Comparison of ENCODE assay signal across 8 cellular contexts in the genomic region with DNA sequence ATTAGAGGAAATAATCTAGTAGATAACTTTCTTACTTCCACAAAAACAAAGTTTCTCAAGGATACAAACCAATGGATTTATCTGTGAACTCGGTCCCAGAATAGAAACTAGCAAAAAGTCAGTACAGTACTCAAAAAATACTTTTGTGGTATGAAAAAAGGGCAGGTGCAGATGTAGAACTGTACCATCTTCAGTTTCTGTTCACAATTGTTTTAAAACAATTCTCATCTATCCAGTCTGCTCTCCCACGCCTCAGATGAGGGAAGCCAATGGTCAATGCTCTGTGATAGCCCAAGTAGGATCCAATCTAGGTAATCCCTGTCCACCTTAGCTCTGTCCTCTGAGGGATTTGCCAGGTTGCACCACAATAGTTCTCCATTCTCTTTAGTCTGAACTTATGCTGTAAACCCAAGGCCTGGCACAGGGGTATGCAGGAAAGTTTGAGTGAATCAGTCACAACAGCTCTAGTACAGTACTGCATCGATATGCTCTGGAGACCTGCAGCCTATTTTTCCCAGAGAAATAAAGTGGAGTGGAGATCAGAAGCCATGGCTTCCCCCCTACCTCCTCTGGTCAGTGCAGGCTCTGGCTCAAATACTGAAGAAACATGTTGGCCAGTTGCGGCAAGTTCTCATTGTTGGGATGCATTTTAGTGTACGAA. TPM values are rescaled to one million over a fixed set of nuclear protein-coding genes. Genes with fewer than 3 reads are reported as not detected.
DNase-seq lines count a peak whose midpoint lies in the region; ATAC-seq and TF ChIP-seq lines count a peak whose summit lies in the region.

No MANE protein-coding gene starts in this region.

- no peaks in the 10 kb centered on the region for H3K9me3 ChIP-seq in DOHH2 (ENCODE audit: control insufficient read depth, insufficient read depth, low read length)
- H3K9me3 ChIP-seq in HEK293 (ENCODE audit: control insufficient read depth, insufficient read depth, low read depth, low read length) = no peaks in the 10 kb centered on the region

- H3K4me2 ChIP-seq in DOHH2 (ENCODE audit: low read length) = peak overlapping the region; percentile 84

- CTCF ChIA-PET in HEK293 (lab: Yijun Ruan, JAX) = no interaction called here

- no peaks in the 10 kb centered on the region for H3K27me3 ChIP-seq in DOHH2 (ENCODE audit: control insufficient read depth, low read length)

- H3K9me2 ChIP-seq in DOHH2 (replicated peaks; ENCODE audit: control insufficient read depth, low read length) = no peaks in the 10 kb centered on the region

- DNase-seq in substantia nigra (lab: John Stamatoyannopoulos, UW) (no peak), left lobe of liver (ENCODE audit: low spot score) (no peak)
- DNase-seq in stimulated activated CD4-positive, alpha-beta T cell treated with anti-CD3 and anti-CD28 coated beads, Interleukin-15, amount 100 ng/mL, for 24 hours = no peak

- peaks cover 14% of the 10 kb centered on the region; the same call in 1 of the 2 replicates for H4K20me1 ChIP-seq in DOHH2 (ENCODE audit: control insufficient read depth, insufficient read depth, low read depth, low read length)

- H3K36me3 ChIP-seq in DOHH2 (ENCODE audit: control insufficient read depth, low read length) = peaks cover 48% of the 10 kb centered on the region
- peaks cover 0 to 20% of the 10 kb centered on the region in 2 experiments; a peak in 2 of 3 replicates for H3K36me3 ChIP-seq in HEK293 (ENCODE audit: control insufficient read depth in 2 of 2, insufficient read depth in 1 of 2, low read length in 2 of 2)

- no peak overlapping the region for H3K27ac ChIP-seq in DOHH2 (ENCODE audit: low read depth, low read length)
- H3K27ac ChIP-seq in HEK293 (ENCODE audit: extremely low read depth, low read depth, low read length) = peak overlapping the region; percentile 58; the same call in 1 of the 2 replicates
- peak overlapping the region; percentile 17 for H3K27ac ChIP-seq in substantia nigra (ENCODE audit: low read depth, low read length, poor library complexity, severe bottlenecking)

- H3K4me3 ChIP-seq in DOHH2 (ENCODE audit: low read length) (peak overlapping the region; percentile 93), HEK293 (ENCODE audit: low read depth, low read length) (peak overlapping the region; percentile 88), WI38 (ENCODE audit: low read depth, low read length) (peak overlapping the region; percentile 79), iPS-11a (ENCODE audit: low read depth, low read length) (peak overlapping the region; percentile 98)

- POLR2A ChIA-PET in HEK293 (lab: Yijun Ruan, JAX) = interaction anchor here (3.3 kb wide), 1 partner anchor 23 kb away, joined by 30 read pairs; a partner anchor contains a TSS

- TF ChIP-seq CTCF in DOHH2 (IDR thresholded peaks at IDR 0.05; ENCODE audit: low read depth, low read length, poor library complexity, severe bottlenecking) = no peak
- TF ChIP-seq CTCF in HEK293 (tag by site-specific recombination; IDR thresholded peaks at IDR 0.05) = no peak
- TF ChIP-seq CTCF in WI38 (IDR thresholded peaks at IDR 0.05; ENCODE audit: low read depth, low read length) = no peak

- H3K79me2 ChIP-seq in DOHH2 (ENCODE audit: control insufficient read depth, low read length) = peaks cover 46% of the 10 kb centered on the region

- peaks cover 16% of the 10 kb centered on the region for H3F3A ChIP-seq in DOHH2 (ENCODE audit: control insufficient read depth, insufficient read depth)

- ATAC-seq in left lobe of liver = no peak
- no peak for ATAC-seq in HG03095 (IDR thresholded peaks at IDR 0.05; ENCODE audit: unreplicated experiment)

- H3K4me1 ChIP-seq in DOHH2 (ENCODE audit: control insufficient read depth, low read length) (peaks cover 25% of the 10 kb centered on the region), HEK293 (ENCODE audit: control insufficient read depth, insufficient read depth, low read length) (no peaks in the 10 kb centered on the region)

TF ChIP-seq in HEK293, 187 proteins besides CTCF, POLR2A, EP300 and RAD21:
- TF ChIP-seq, protein P1, sequence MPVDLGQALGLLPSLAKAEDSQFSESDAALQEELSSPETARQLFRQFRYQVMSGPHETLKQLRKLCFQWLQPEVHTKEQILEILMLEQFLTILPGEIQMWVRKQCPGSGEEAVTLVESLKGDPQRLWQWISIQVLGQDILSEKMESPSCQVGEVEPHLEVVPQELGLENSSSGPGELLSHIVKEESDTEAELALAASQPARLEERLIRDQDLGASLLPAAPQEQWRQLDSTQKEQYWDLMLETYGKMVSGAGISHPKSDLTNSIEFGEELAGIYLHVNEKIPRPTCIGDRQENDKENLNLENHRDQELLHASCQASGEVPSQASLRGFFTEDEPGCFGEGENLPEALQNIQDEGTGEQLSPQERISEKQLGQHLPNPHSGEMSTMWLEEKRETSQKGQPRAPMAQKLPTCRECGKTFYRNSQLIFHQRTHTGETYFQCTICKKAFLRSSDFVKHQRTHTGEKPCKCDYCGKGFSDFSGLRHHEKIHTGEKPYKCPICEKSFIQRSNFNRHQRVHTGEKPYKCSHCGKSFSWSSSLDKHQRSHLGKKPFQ (tag by site-specific recombination; IDR thresholded peaks at IDR 0.05) = no peak
- TF ChIP-seq ZBTB17 (tag by site-specific recombination; IDR thresholded peaks at IDR 0.05) = peak; percentile 85

RNA-seq across cellular contexts. Expression of a gene that starts 1.4 kb away (rescaled TPM):
- total RNA-seq in left lobe of liver = 3.2 TPM

RNA-seq across cellular contexts. Expression of a gene that starts 22.7 kb away (rescaled TPM):
- total RNA-seq in left lobe of liver = 25.0 TPM

RNA-seq across cellular contexts. Expression of a gene that starts 23.8 kb away (rescaled TPM):
- total RNA-seq in left lobe of liver = 13.5 TPM

RNA-seq across cellular contexts. Expression of a gene that starts 41.8 kb away (rescaled TPM):
- total RNA-seq in left lobe of liver = 0.15 TPM
